8 cellular contexts compared by ENCODE assay signal in genomic region chr6:142802124-142802523, GRCh38.
DNase-seq lines count a peak whose midpoint lies in the region; ATAC-seq and TF ChIP-seq lines count a peak whose summit lies in the region.

No MANE protein-coding gene starts in this region.

- intact Hi-C loops in CD4-positive, alpha-beta memory T cell (cut with micrococcal nuclease), result no loop called here
- intact Hi-C loops in activated T-helper 1 cell treated with anti-CD3 and anti-CD28 coated beads, Interleukin-12 subunit alpha, Interleukin-12 subunit beta, Interleukin-2, Interleukin-4 antibody, amounts not matched to agents 30 ng/mL and 10 ng/mL and 1 ng/mL, durations not matched to agents 14 hours and 24 hours and 36 hours (cut with micrococcal nuclease), result loop anchor here (1.0 to 2.0 kb wide), 7 partner anchors 9 to 142 kb away; no protein-coding TSS in a partner anchor

- H3K4me3 Mint-ChIP-seq in CD4-positive, alpha-beta memory T cell, result peak overlapping the region in 3 of 8 donors; percentile 2 to 23 (median 22)
- peak overlapping the region; percentile 55 for H3K4me3 Mint-ChIP-seq in activated T-helper 1 cell treated with anti-CD3 and anti-CD28 coated beads, Interleukin-12 subunit alpha, Interleukin-12 subunit beta, Interleukin-2, Interleukin-4 antibody, amounts not matched to agents 30 ng/mL and 10 ng/mL and 1 ng/mL, durations not matched to agents 14 hours and 24 hours and 36 hours
- H3K4me3 Mint-ChIP-seq in nephron progenitor cell, result no peak overlapping the region

- no peaks in the 10 kb centered on the region for H3K9me3 Mint-ChIP-seq in CD4-positive, alpha-beta memory T cell
- peaks cover 6% of the 10 kb centered on the region for H3K9me3 Mint-ChIP-seq in activated T-helper 1 cell treated with anti-CD3 and anti-CD28 coated beads, Interleukin-12 subunit alpha, Interleukin-12 subunit beta, Interleukin-2, Interleukin-4 antibody, amounts not matched to agents 30 ng/mL and 10 ng/mL and 1 ng/mL, durations not matched to agents 14 hours and 24 hours and 36 hours
- no peaks in the 10 kb centered on the region for H3K9me3 Mint-ChIP-seq in nephron progenitor cell

- no peak overlapping the region for H3K27ac ChIP-seq in CD4-positive, alpha-beta memory T cell (ENCODE audit: low read depth, low read length)

- DNase-seq in CD4-positive, alpha-beta memory T cell, result no peak
- no peak for DNase-seq in activated T-helper 1 cell treated with anti-CD3 and anti-CD28 coated beads, Interleukin-12 subunit alpha, Interleukin-12 subunit beta, Interleukin-2, Interleukin-4 antibody, amounts not matched to agents 30 ng/mL and 10 ng/mL and 1 ng/mL, durations not matched to agents 14 hours and 24 hours and 36 hours (ENCODE audit: low spot score)
- peak; percentile 100 for DNase-seq in iris pigment epithelial cell (ENCODE audit: low read depth)
- no peak for DNase-seq in NCI-H2107 treated with DMSO at 0.1 percent for 48 hours (lab: John Stamatoyannopoulos, UW; ENCODE audit: unreplicated experiment)
- DNase-seq in cortex of kidney (lab: John Stamatoyannopoulos, UW), result no peak
- no peak for DNase-seq in nephron progenitor cell
- DNase-seq in NCI-H446 (lab: John Stamatoyannopoulos, UW), result no peak

- H3K4me1 ChIP-seq in CD4-positive, alpha-beta memory T cell (ENCODE audit: insufficient read depth, low read length), result peaks cover 99% of the 10 kb centered on the region

- TF ChIP-seq CTCF in nephron progenitor cell (IDR thresholded peaks at IDR 0.05), result no peak

- H3K4me3 ChIP-seq in CD4-positive, alpha-beta memory T cell (ENCODE audit: low read length in 2 of 2), result no peak overlapping the region

- peaks cover 70 to 97% (median 87%) of the 10 kb centered on the region in 4 donors for H3K4me1 Mint-ChIP-seq in CD4-positive, alpha-beta memory T cell
- H3K4me1 Mint-ChIP-seq in activated T-helper 1 cell treated with anti-CD3 and anti-CD28 coated beads, Interleukin-12 subunit alpha, Interleukin-12 subunit beta, Interleukin-2, Interleukin-4 antibody, amounts not matched to agents 30 ng/mL and 10 ng/mL and 1 ng/mL, durations not matched to agents 14 hours and 24 hours and 36 hours (ENCODE audit: low read depth), result peaks cover 80% of the 10 kb centered on the region
- H3K4me1 Mint-ChIP-seq in nephron progenitor cell, result peaks cover 16% of the 10 kb centered on the region

- H3K36me3 Mint-ChIP-seq in CD4-positive, alpha-beta memory T cell, result peaks cover 17 to 37% of the 10 kb centered on the region in 2 donors
- H3K36me3 Mint-ChIP-seq in activated T-helper 1 cell treated with anti-CD3 and anti-CD28 coated beads, Interleukin-12 subunit alpha, Interleukin-12 subunit beta, Interleukin-2, Interleukin-4 antibody, amounts not matched to agents 30 ng/mL and 10 ng/mL and 1 ng/mL, durations not matched to agents 14 hours and 24 hours and 36 hours (ENCODE audit: low read depth), result peaks cover 28% of the 10 kb centered on the region
- H3K36me3 Mint-ChIP-seq in nephron progenitor cell (ENCODE audit: low read depth), result peaks cover 5% of the 10 kb centered on the region

- H3K27me3 Mint-ChIP-seq in CD4-positive, alpha-beta memory T cell, result no peaks in the 10 kb centered on the region
- H3K27me3 Mint-ChIP-seq in activated T-helper 1 cell treated with anti-CD3 and anti-CD28 coated beads, Interleukin-12 subunit alpha, Interleukin-12 subunit beta, Interleukin-2, Interleukin-4 antibody, amounts not matched to agents 30 ng/mL and 10 ng/mL and 1 ng/mL, durations not matched to agents 14 hours and 24 hours and 36 hours (ENCODE audit: insufficient read depth), result no peaks in the 10 kb centered on the region
- no peaks in the 10 kb centered on the region for H3K27me3 Mint-ChIP-seq in nephron progenitor cell (ENCODE audit: low read depth, poor library complexity)

- POLR2A ChIA-PET in CD4-positive, alpha-beta memory T cell (lab: Charles Lee; ENCODE audit: partially characterized antibody), result interaction anchor here (1.4 kb wide), 1 partner anchor 8 kb away, joined by 3 read pairs; no protein-coding TSS in a partner anchor

- no peaks in the 10 kb centered on the region for H3K36me3 ChIP-seq in CD4-positive, alpha-beta memory T cell (ENCODE audit: insufficient read depth, low read length)

- peak; percentile 43 for ATAC-seq in HG02798 (IDR thresholded peaks at IDR 0.05; ENCODE audit: poor library complexity, unreplicated experiment)

- CTCF ChIA-PET in CD4-positive, alpha-beta memory T cell (lab: Charles Lee; ENCODE audit: partially characterized antibody), result no interaction called here

- peak overlapping the region in 6 of 7 donors; percentile 7 to 75 (median 52) for H3K27ac Mint-ChIP-seq in CD4-positive, alpha-beta memory T cell
- peak overlapping the region; percentile 82 for H3K27ac Mint-ChIP-seq in activated T-helper 1 cell treated with anti-CD3 and anti-CD28 coated beads, Interleukin-12 subunit alpha, Interleukin-12 subunit beta, Interleukin-2, Interleukin-4 antibody, amounts not matched to agents 30 ng/mL and 10 ng/mL and 1 ng/mL, durations not matched to agents 14 hours and 24 hours and 36 hours
- H3K27ac Mint-ChIP-seq in nephron progenitor cell, result no peak overlapping the region

- no peaks in the 10 kb centered on the region for H3K9me3 ChIP-seq in CD4-positive, alpha-beta memory T cell (ENCODE audit: control insufficient read depth in 1 of 2, low read length in 2 of 2)

- H3K27me3 ChIP-seq in CD4-positive, alpha-beta memory T cell (ENCODE audit: insufficient read depth, low read length), result no peaks in the 10 kb centered on the region
